8 cellular contexts compared by ENCODE assay signal in the genomic region with DNA sequence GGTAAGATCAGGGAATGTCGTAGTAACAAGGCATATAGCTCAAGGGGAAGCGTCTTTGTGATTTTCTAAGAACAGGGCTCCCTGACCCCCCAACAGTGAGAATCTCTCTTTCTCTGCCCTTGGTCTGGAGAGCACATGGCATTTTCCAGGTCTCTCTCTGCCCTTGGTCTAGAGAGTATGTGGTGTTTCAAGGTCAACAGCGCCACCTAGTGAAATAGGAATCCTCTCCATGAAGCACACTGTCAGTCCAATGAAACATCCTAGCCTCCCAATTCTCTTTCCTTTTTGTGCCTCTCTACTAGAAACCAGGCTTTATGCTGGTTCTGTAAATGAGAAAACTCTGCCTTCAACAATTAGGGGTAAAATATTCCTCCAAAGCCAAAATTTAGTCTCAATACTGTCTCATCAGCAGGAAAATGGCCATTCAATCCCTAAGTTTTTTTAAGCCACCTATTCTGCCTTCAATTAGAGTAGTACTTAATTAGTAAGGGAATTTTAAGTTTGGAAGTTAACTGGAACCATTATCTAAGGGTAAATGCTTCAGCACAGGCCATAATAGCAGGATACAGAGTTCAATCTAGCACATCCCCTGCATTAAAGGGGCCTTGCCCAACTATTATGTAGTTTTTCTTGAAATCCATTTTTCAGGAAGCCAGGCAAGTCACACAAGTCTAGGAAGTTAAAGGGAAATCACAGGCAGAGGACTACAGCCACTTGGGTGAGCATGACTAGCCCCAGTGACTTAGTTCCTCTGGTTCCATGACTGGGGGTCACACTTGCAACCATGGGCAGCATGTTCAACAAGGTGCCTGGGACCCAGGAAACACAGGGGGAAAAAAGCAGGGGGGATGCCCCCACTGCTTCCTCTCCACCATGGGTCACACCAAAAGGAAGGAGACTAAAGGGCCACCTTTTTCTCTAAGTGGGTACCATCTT. TPM values are rescaled to one million over a fixed set of nuclear protein-coding genes. Genes with fewer than 3 reads are reported as not detected.
DNase-seq lines count a peak whose midpoint lies in the region; ATAC-seq and TF ChIP-seq lines count a peak whose summit lies in the region.

No MANE protein-coding gene starts in this region.

- H4K20me1 ChIP-seq in OCI-LY1 (ENCODE audit: insufficient read depth, low read length) = no peaks in the 10 kb centered on the region

- peak in 1 of 2 donors; percentile 39 for ATAC-seq in CD4-positive, CD25-positive, alpha-beta regulatory T cell (ENCODE audit: low read depth in 2 of 2)
- ATAC-seq in thoracic aorta (ENCODE audit: insufficient number of reproducible peaks, low FRiP score, low read depth) (no peak), HG02938 (IDR thresholded peaks at IDR 0.05; ENCODE audit: unreplicated experiment) (no peak)

- H3K27me3 ChIP-seq in CD4-positive, CD25-positive, alpha-beta regulatory T cell (ENCODE audit: control insufficient read depth, insufficient read depth, low read length) = no peaks in the 10 kb centered on the region
- no peaks in the 10 kb centered on the region for H3K27me3 ChIP-seq in OCI-LY1 (ENCODE audit: insufficient read depth, low read length)
- no peaks in the 10 kb centered on the region for H3K27me3 ChIP-seq in adrenal gland
- no peaks in the 10 kb centered on the region for H3K27me3 ChIP-seq in thoracic aorta (replicated peaks; ENCODE audit: insufficient read depth)

- H3K27me3 Mint-ChIP-seq in CD4-positive, CD25-positive, alpha-beta regulatory T cell = no peaks in the 10 kb centered on the region
- H3K27me3 Mint-ChIP-seq in HFFc6 (ENCODE audit: insufficient read depth) = no peaks in the 10 kb centered on the region

- no peak overlapping the region for H3K4me3 ChIP-seq in CD4-positive, CD25-positive, alpha-beta regulatory T cell (ENCODE audit: low read depth, low read length)
- H3K4me3 ChIP-seq in OCI-LY1 (ENCODE audit: low read depth, low read length, poor library complexity, severe bottlenecking) = no peak overlapping the region
- H3K4me3 ChIP-seq in adrenal gland = no peak overlapping the region
- no peak overlapping the region for H3K4me3 ChIP-seq in thoracic aorta

- H3K4me3 Mint-ChIP-seq in CD4-positive, CD25-positive, alpha-beta regulatory T cell = peak overlapping the region in 2 of 4 donors; percentile 2 to 54
- no peak overlapping the region for H3K4me3 Mint-ChIP-seq in HFFc6

- WGBS in adrenal gland, 4 donors = 66 to 71% (median 69%) methylated on average over 3 of the region's 3 CpGs

- H3K4me1 ChIP-seq in CD4-positive, CD25-positive, alpha-beta regulatory T cell (ENCODE audit: control insufficient read depth, insufficient read depth, low read length, poor library complexity, severe bottlenecking) = no peaks in the 10 kb centered on the region
- H3K4me1 ChIP-seq in OCI-LY1 (ENCODE audit: insufficient read depth, low read length, severe bottlenecking) (peaks cover 17% of the 10 kb centered on the region), adrenal gland (replicated peaks in 1 of 2) (no peaks in the 10 kb centered on the region), thoracic aorta (ENCODE audit: control insufficient read depth in 1 of 2, low read depth in 2 of 2) (no peaks in the 10 kb centered on the region)

- intact Hi-C loops in adrenal gland (cut with DNase I) = no loop called here

- peak; percentile 11 to 74 (median 39) for DNase-seq in CD4-positive, CD25-positive, alpha-beta regulatory T cell
- DNase-seq in HFFc6 (peak; percentile 51), adrenal gland (peak in 2 of 7 donors; percentile 26 to 31), iPS-NIHi7 (ENCODE audit: extremely low spot score) (peak; percentile 66), thoracic aorta (ENCODE audit: low spot score) (no peak), cerebellum (ENCODE audit: low spot score) (no peak)

- peaks cover 28% of the 10 kb centered on the region for H3K79me2 ChIP-seq in OCI-LY1 (ENCODE audit: insufficient read depth, low read length)

- TF ChIP-seq CTCF in HFFc6 (IDR thresholded peaks at IDR 0.05) (peak; percentile 80), OCI-LY1 (IDR thresholded peaks at IDR 0.05; ENCODE audit: low read length) (peak; percentile 72), adrenal gland (IDR thresholded peaks at IDR 0.05) (peak in 5 of 6 experiments; percentile 5 to 39 (median 27)), thoracic aorta (IDR thresholded peaks at IDR 0.05) (peak; percentile 28)

- no peak overlapping the region for H3K4me2 ChIP-seq in OCI-LY1 (ENCODE audit: low read length)

- H3F3A ChIP-seq in OCI-LY1 (ENCODE audit: insufficient read depth, low read length) = no peaks in the 10 kb centered on the region; the same call in 1 of the 2 replicates

- H2AFZ ChIP-seq in OCI-LY1 (ENCODE audit: low read length) = no peak overlapping the region

- peaks cover 0 to 10% (median 2%) of the 10 kb centered on the region in 7 donors for H3K9me3 Mint-ChIP-seq in CD4-positive, CD25-positive, alpha-beta regulatory T cell
- H3K9me3 Mint-ChIP-seq in HFFc6 = peaks cover 36% of the 10 kb centered on the region

- H3K9me3 ChIP-seq in CD4-positive, CD25-positive, alpha-beta regulatory T cell (ENCODE audit: control insufficient read depth in 2 of 2, low read length in 2 of 2) = peaks cover 0 to 12% of the 10 kb centered on the region in 2 experiments
- H3K9me3 ChIP-seq in OCI-LY1 (ENCODE audit: low read length) (peaks cover 8% of the 10 kb centered on the region; the same call in 1 of the 2 replicates), adrenal gland (replicated peaks in 1 of 3) (peaks cover 0 to 36% (median 0%) of the 10 kb centered on the region in 3 donors), thoracic aorta (peaks cover 11% of the 10 kb centered on the region)

- peaks cover 46% of the 10 kb centered on the region for H3K36me3 Mint-ChIP-seq in CD4-positive, CD25-positive, alpha-beta regulatory T cell
- peaks cover 50% of the 10 kb centered on the region for H3K36me3 Mint-ChIP-seq in HFFc6 (ENCODE audit: low read depth)

- peak overlapping the region in 1 of 3 donors; percentile 76 for H3K27ac Mint-ChIP-seq in CD4-positive, CD25-positive, alpha-beta regulatory T cell
- no peak overlapping the region for H3K27ac Mint-ChIP-seq in HFFc6

- no peaks in the 10 kb centered on the region for H3K9me2 ChIP-seq in OCI-LY1 (ENCODE audit: low read depth, low read length)

- H3K36me3 ChIP-seq in CD4-positive, CD25-positive, alpha-beta regulatory T cell (ENCODE audit: control insufficient read depth, insufficient read depth, low read length) = peaks cover 2% of the 10 kb centered on the region
- peaks cover 16% of the 10 kb centered on the region for H3K36me3 ChIP-seq in OCI-LY1 (ENCODE audit: insufficient read depth, low read length)
- no peaks in the 10 kb centered on the region for H3K36me3 ChIP-seq in adrenal gland (replicated peaks in 1 of 2)
- H3K36me3 ChIP-seq in thoracic aorta = no peaks in the 10 kb centered on the region

- H3K27ac ChIP-seq in CD4-positive, CD25-positive, alpha-beta regulatory T cell (ENCODE audit: insufficient read depth, low read length, poor library complexity, severe bottlenecking) = no peak overlapping the region
- no peak overlapping the region for H3K27ac ChIP-seq in OCI-LY1 (ENCODE audit: low read depth, low read length, poor library complexity, severe bottlenecking)
- H3K27ac ChIP-seq in adrenal gland = no peak overlapping the region
- H3K27ac ChIP-seq in thoracic aorta = no peak overlapping the region

- no peak overlapping the region for H3K9ac ChIP-seq in OCI-LY1 (ENCODE audit: low read length)

- TF ChIP-seq POLR2A in adrenal gland (IDR thresholded peaks at IDR 0.05) = no peak

- peaks cover 13 to 44% (median 36%) of the 10 kb centered on the region in 4 donors for H3K4me1 Mint-ChIP-seq in CD4-positive, CD25-positive, alpha-beta regulatory T cell
- peaks cover 11% of the 10 kb centered on the region; the same call in 1 of the 2 replicates for H3K4me1 Mint-ChIP-seq in HFFc6 (ENCODE audit: low read depth)

RNA-seq across cellular contexts. Expression of a gene that starts 12.4 kb away (rescaled TPM):
- total RNA-seq in CD4-positive, CD25-positive, alpha-beta regulatory T cell = 67.3 TPM
- 10 to 100 TPM; 30.1 to 42.4 (median 35.3) TPM for polyA plus RNA-seq in CD4-positive, CD25-positive, alpha-beta regulatory T cell
- total RNA-seq in HFFc6 (2021; fragmentation: NEBNext Ultra II Directional; extraction: Animal tissue kit (Norgen Biotek cat#: 25700)) = 10 to 100 TPM; 31.2 to 46.6 (median 40.8) TPM
- total RNA-seq in adrenal gland (100 to 1,000 TPM in 1 of 8 donors, 10 to 100 TPM in 7; 54.1 to 105 (median 81.0) TPM), thoracic aorta (10 to 100 TPM; 40.6 to 85.8 TPM), cerebellum (67.4 TPM)
- 10 to 100 TPM; 15.9 to 53.2 (median 19.0) TPM for polyA plus RNA-seq in adrenal gland

RNA-seq across cellular contexts. Expression of a gene that starts 39.0 kb away (rescaled TPM):
- total RNA-seq in CD4-positive, CD25-positive, alpha-beta regulatory T cell = 34.8 TPM
- polyA plus RNA-seq in CD4-positive, CD25-positive, alpha-beta regulatory T cell = 100 to 1,000 TPM in 2 of 4 donors, 10 to 100 TPM in 2; 91.4 to 108 (median 99.8) TPM
- total RNA-seq in HFFc6 (2021; fragmentation: NEBNext Ultra II Directional; extraction: Animal tissue kit (Norgen Biotek cat#: 25700)) = 10 to 100 TPM; 29.8 to 44.5 (median 32.4) TPM
- total RNA-seq in adrenal gland (100 to 1,000 TPM in 1 of 8 donors, 10 to 100 TPM in 7; 33.1 to 117 (median 69.9) TPM), thoracic aorta (10 to 100 TPM; 31.5 to 39.4 TPM), cerebellum (52.3 TPM)
- polyA plus RNA-seq in adrenal gland = 100 to 1,000 TPM in 1 of 3 donors, 10 to 100 TPM in 2; 61.4 to 176 (median 78.3) TPM

RNA-seq across cellular contexts. Expression of a gene that starts 44.2 kb away (rescaled TPM):
- 1,805 TPM for total RNA-seq in CD4-positive, CD25-positive, alpha-beta regulatory T cell
- 1,000 to 10,000 TPM; 1,527 to 2,169 (median 1,887) TPM for polyA plus RNA-seq in CD4-positive, CD25-positive, alpha-beta regulatory T cell
- 1,000 to 10,000 TPM; 1,721 to 1,851 (median 1,752) TPM for total RNA-seq in HFFc6 (2021; fragmentation: NEBNext Ultra II Directional; extraction: Animal tissue kit (Norgen Biotek cat#: 25700))
- total RNA-seq in adrenal gland (1,000 to 10,000 TPM; 1,155 to 1,840 (median 1,506) TPM), thoracic aorta (100 to 1,000 TPM; 702 to 858 TPM), cerebellum (972 TPM)
- 1,000 to 10,000 TPM; 1,831 to 1,932 (median 1,889) TPM for polyA plus RNA-seq in adrenal gland

Comparison
In these comparisons a context has a peak if more than half of its experiments do, and no peak if none do; other contexts are left out.
1. DNase-seq: peak in CD4-positive, CD25-positive, alpha-beta regulatory T cell (3 of 3), HFFc6 (single experiment) and iPS-NIHi7 (single experiment); none in thoracic aorta (single experiment) and cerebellum (single experiment).
2. CTCF ChIP-seq: peak in every context shown above with its lines; median percentile 80 in HFFc6; 72 in OCI-LY1; 28 in thoracic aorta; 27 in adrenal gland.